ENCODE assay signal across 19 cellular contexts in the genomic region with DNA sequence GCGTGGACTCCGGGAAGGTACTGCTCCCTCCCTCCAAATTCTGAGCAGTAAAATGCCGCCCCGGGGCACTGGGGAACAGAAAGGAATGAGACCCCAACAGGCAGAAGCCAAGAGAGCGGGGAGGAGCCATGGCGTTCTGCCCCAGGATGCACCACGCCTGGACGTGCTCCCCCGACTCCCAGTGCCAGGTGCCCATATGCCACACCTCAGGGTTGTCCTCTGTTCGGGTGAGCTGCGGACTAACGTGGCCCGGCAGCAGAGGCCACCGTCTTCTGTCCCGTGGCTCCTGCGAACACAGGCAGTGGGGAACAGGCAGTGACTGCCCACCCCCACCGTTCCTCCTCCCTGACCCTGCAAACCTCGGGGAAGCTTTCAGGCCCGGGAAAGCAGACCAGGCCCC. TPM values are rescaled to one million over a fixed set of nuclear protein-coding genes. Genes with fewer than 3 reads are reported as not detected.
A peak's percentile ranks its signal among the peaks of the same experiment; 100 is the strongest.
DNase-seq lines count a peak whose midpoint lies in the region; ATAC-seq, FAIRE-seq and TF ChIP-seq lines count a peak whose summit lies in the region.
"Had no signal": no experiment of that assay in that cellular context is flagged by ENCODE, and none has a peak within 500 bp of the region (broad histone marks: within the 10 kb centered on the region; RNA-seq: fewer than 3 reads in every experiment).

No MANE protein-coding gene starts in this region.

- no peak overlapping the region for H3K9ac ChIP-seq in HepG2 (ENCODE audit: insufficient read depth, low read depth, low read length)

- H3K79me2 ChIP-seq in HepG2 (ENCODE audit: insufficient read depth, low read length): peaks cover 26% of the 10 kb centered on the region

- H3K36me3 Mint-ChIP-seq in activated CD8-positive, alpha-beta T cell treated with anti-CD3 and anti-CD28 coated beads for 36 hours (ENCODE audit: low read depth): peaks cover 53% of the 10 kb centered on the region
- peaks cover 56% of the 10 kb centered on the region for H3K36me3 Mint-ChIP-seq in activated CD8-positive, alpha-beta T cell treated with anti-CD3 and anti-CD28 coated beads, Interleukin-2, amount 10 ng/mL, durations not matched to agents 7 days and 5 days (ENCODE audit: low read depth)

- H3K4me3 Mint-ChIP-seq in activated CD8-positive, alpha-beta T cell treated with anti-CD3 and anti-CD28 coated beads for 36 hours: no peak overlapping the region
- H3K4me3 Mint-ChIP-seq in activated CD8-positive, alpha-beta T cell treated with anti-CD3 and anti-CD28 coated beads, Interleukin-2, amount 10 ng/mL, durations not matched to agents 7 days and 5 days: no peak overlapping the region
- H3K4me3 Mint-ChIP-seq: B cell, WTC11 had no signal

- TF ChIP-seq EP300 in HepG2 (IDR thresholded peaks at IDR 0.05; ENCODE audit: low read depth in 2 of 2, low read length in 2 of 2): no peak
- no peak for TF ChIP-seq EP300 in HepG2 (CRISPR knock-in tag; IDR thresholded peaks at IDR 0.05; ENCODE audit: borderline replicate concordance)

- peaks cover 14% of the 10 kb centered on the region for H3K4me1 ChIP-seq in HepG2 (ENCODE audit: insufficient read depth, low read length)

- no peak for TF ChIP-seq CTCF in activated CD8-positive, alpha-beta T cell treated with anti-CD3 and anti-CD28 coated beads for 36 hours (IDR thresholded peaks at IDR 0.05)
- no peak for TF ChIP-seq CTCF in HepG2 (CRISPR knock-in tag; IDR thresholded peaks at IDR 0.05)

- no peak for DNase-seq in activated CD8-positive, alpha-beta T cell treated with anti-CD3 and anti-CD28 coated beads for 36 hours
- no peak for DNase-seq in activated CD8-positive, alpha-beta T cell treated with anti-CD3 and anti-CD28 coated beads, Interleukin-2, amount 10 ng/mL, durations not matched to agents 7 days and 5 days
- DNase-seq in HepG2 (ENCODE audit: low spot score): no peak
- DNase-seq: anterior cingulate cortex; DMS79 treated with DMSO at 0.1 percent for 48 hours; effector CD4-positive, alpha-beta T cell; HCEC 1CT; NCI-H1105 treated with DMSO at 0.1 percent for 48 hours; NCI-H510A treated with DMSO at 0.1 percent for 48 hours; occipital lobe; RPMI8226; stimulated activated CD4-positive, alpha-beta T cell treated with anti-CD3 and anti-CD28 coated beads, Interleukin-12 subunit alpha, Interleukin-12 subunit beta, amount 100 ng/mL, for 4 hours; stimulated activated CD8-positive, alpha-beta memory T cell treated with anti-CD3 and anti-CD28 coated beads, Interleukin-4, amount 100 ng/mL, for 48 hours had no signal

- intact Hi-C loops in activated CD8-positive, alpha-beta T cell treated with anti-CD3 and anti-CD28 coated beads for 36 hours (cut with micrococcal nuclease): no loop called here
- intact Hi-C loops in HepG2 (cut with micrococcal nuclease; ENCODE audit: unreplicated experiment): no loop called here

- no peak for ATAC-seq in activated CD8-positive, alpha-beta T cell treated with anti-CD3 and anti-CD28 coated beads for 36 hours
- ATAC-seq in activated CD8-positive, alpha-beta T cell treated with anti-CD3 and anti-CD28 coated beads, Interleukin-2, amount 10 ng/mL, durations not matched to agents 7 days and 5 days: no peak
- ATAC-seq in HepG2 (no peak), HG03097 (IDR thresholded peaks at IDR 0.05; ENCODE audit: low FRiP score, unreplicated experiment) (no peak)
- ATAC-seq: esophagus mucosa, gastrocnemius medialis, SK-N-SH treated with all-trans-retinoic acid at 6 μM for 48 hours, WTC11 had no signal

- H2AFZ ChIP-seq in HepG2 (ENCODE audit: low read length): no peak overlapping the region

- peaks cover 18 to 41% of the 10 kb centered on the region in 2 experiments; a peak in 4 of 5 replicates for H3K36me3 ChIP-seq in HepG2 (replicated peaks in 1 of 2; ENCODE audit: control insufficient read depth in 1 of 2, insufficient read depth in 2 of 2, low read length in 2 of 2)

- peak overlapping the region; percentile 31 for H3K27ac Mint-ChIP-seq in activated CD8-positive, alpha-beta T cell treated with anti-CD3 and anti-CD28 coated beads for 36 hours
- no peak overlapping the region for H3K27ac Mint-ChIP-seq in activated CD8-positive, alpha-beta T cell treated with anti-CD3 and anti-CD28 coated beads, Interleukin-2, amount 10 ng/mL, durations not matched to agents 7 days and 5 days
- H3K27ac Mint-ChIP-seq: B cell, WTC11 had no signal

- H3K27ac ChIP-seq in HepG2 (ENCODE audit: extremely low read length, insufficient read depth, low read length): no peak overlapping the region
- H3K27ac ChIP-seq: gastrocnemius medialis had no signal

- no TSS peak for BruUV-seq in HepG2 (replicated peaks; lab: Mats Ljungman, UMichigan)

- FAIRE-seq in HepG2 (lab: Jason Lieb, UNC): no peak

- no peak overlapping the region for H3K4me3 ChIP-seq in HepG2 (replicated peaks in 1 of 3; ENCODE audit: insufficient read depth in 1 of 3, low read depth in 2 of 3, low read length in 3 of 3)
- H3K4me3 ChIP-seq: gastrocnemius medialis had no signal

- no peaks in the 10 kb centered on the region for H3K27me3 Mint-ChIP-seq in activated CD8-positive, alpha-beta T cell treated with anti-CD3 and anti-CD28 coated beads for 36 hours
- H3K27me3 Mint-ChIP-seq in activated CD8-positive, alpha-beta T cell treated with anti-CD3 and anti-CD28 coated beads, Interleukin-2, amount 10 ng/mL, durations not matched to agents 7 days and 5 days (ENCODE audit: low read depth): no peaks in the 10 kb centered on the region
- H3K27me3 Mint-ChIP-seq: B cell had no signal

- 0 out of 2 replicates have a peak, but pooled peaks cover 7% of the 10 kb centered on the region for H4K20me1 ChIP-seq in HepG2 (ENCODE audit: insufficient read depth, low read length)

- CTCF ChIA-PET in activated CD8-positive, alpha-beta T cell treated with anti-CD3 and anti-CD28 coated beads for 36 hours (lab: Charles Lee): interaction anchor here (1.1 to 2.6 kb wide), 5 partner anchors 12 to 145 kb away, joined by 3 to 29 read pairs (median 9); partner anchors contain the start of genes MED22 and RPL7A
- CTCF ChIA-PET in activated CD8-positive, alpha-beta T cell treated with anti-CD3 and anti-CD28 coated beads, Interleukin-2, amount 10 ng/mL, durations not matched to agents 7 days and 5 days (lab: Charles Lee): interaction anchor here (1.0 to 4.5 kb wide), 4 partner anchors 8 to 314 kb away, joined by 3 to 35 read pairs (median 8); no protein-coding TSS in a partner anchor
- CTCF ChIA-PET in HepG2 (lab: Yijun Ruan, JAX; ENCODE audit: low intra/inter-chr PET ratio, low total read pairs): no interaction called here

- no peaks in the 10 kb centered on the region for H3K9me3 Mint-ChIP-seq in activated CD8-positive, alpha-beta T cell treated with anti-CD3 and anti-CD28 coated beads for 36 hours
- no peaks in the 10 kb centered on the region for H3K9me3 Mint-ChIP-seq in activated CD8-positive, alpha-beta T cell treated with anti-CD3 and anti-CD28 coated beads, Interleukin-2, amount 10 ng/mL, durations not matched to agents 7 days and 5 days (ENCODE audit: insufficient read depth)

- TF ChIP-seq RAD21 in HepG2 (CRISPR knock-in tag; IDR thresholded peaks at IDR 0.05): no peak

- no peak overlapping the region for H3K4me2 ChIP-seq in HepG2 (ENCODE audit: low read depth, low read length)

- peaks cover 31% of the 10 kb centered on the region for H3K4me1 Mint-ChIP-seq in activated CD8-positive, alpha-beta T cell treated with anti-CD3 and anti-CD28 coated beads for 36 hours (ENCODE audit: low read depth)
- H3K4me1 Mint-ChIP-seq in activated CD8-positive, alpha-beta T cell treated with anti-CD3 and anti-CD28 coated beads, Interleukin-2, amount 10 ng/mL, durations not matched to agents 7 days and 5 days (ENCODE audit: low read depth): peaks cover 28% of the 10 kb centered on the region

- in situ Hi-C loops in HepG2 (cut with HindIII; ENCODE audit: extremely low pct_ligation_motif_present, low pct_unique_long_range_greater_than_20kb): loop anchor here (5.0 kb wide), 1 partner anchor 144 kb away; no protein-coding TSS in a partner anchor

- no peaks in the 10 kb centered on the region for H3K9me3 ChIP-seq in HepG2 (ENCODE audit: low read length)
- H3K9me3 ChIP-seq: gastrocnemius medialis had no signal

- POLR2A ChIA-PET in activated CD8-positive, alpha-beta T cell treated with anti-CD3 and anti-CD28 coated beads for 36 hours (lab: Charles Lee): interaction anchor here (1.6 kb wide), 1 partner anchor 22 kb away, joined by 4 read pairs; no protein-coding TSS in a partner anchor
- POLR2A ChIA-PET in activated CD8-positive, alpha-beta T cell treated with anti-CD3 and anti-CD28 coated beads, Interleukin-2, amount 10 ng/mL, durations not matched to agents 7 days and 5 days (lab: Charles Lee): interaction anchor here (1.2 kb wide), 1 partner anchor 148 kb away, joined by 5 read pairs; the partner anchor contains the start of gene SLC2A6
- POLR2A ChIA-PET in HepG2 (lab: Yijun Ruan, JAX): interaction anchor here (1.0 kb wide), 1 partner anchor 11 kb away, joined by 3 read pairs; no protein-coding TSS in a partner anchor

- H3K27me3 ChIP-seq in HepG2 (ENCODE audit: control insufficient read depth in 1 of 2, insufficient read depth in 2 of 2, low read length in 2 of 2): no peaks in the 10 kb centered on the region; a peak in 1 of 5 replicates
- H3K27me3 ChIP-seq: gastrocnemius medialis had no signal

- no peak for TF ChIP-seq POLR2A in HepG2 (IDR thresholded peaks at IDR 0.05; ENCODE audit: insufficient read depth in 1 of 2, low read depth in 2 of 2, low read length in 2 of 2)

- WGBS in HepG2 (ENCODE audit: low lambda C conversion rate): 94% methylated on average over 19 of the region's 19 CpGs

RNA-seq across cellular contexts. Expression of gene SURF6, which starts 4.8 kb away (rescaled TPM):
- total RNA-seq in activated CD8-positive, alpha-beta T cell treated with anti-CD3 and anti-CD28 coated beads for 36 hours: 10 to 100 TPM; 24.9 to 28.3 TPM
- total RNA-seq in activated CD8-positive, alpha-beta T cell treated with anti-CD3 and anti-CD28 coated beads, Interleukin-2, amount 10 ng/mL, durations not matched to agents 7 days and 5 days: 10 to 100 TPM; 20.1 to 21.4 TPM
- 13.3 and 14.7 TPM in 2 replicates for total RNA-seq in HepG2 (2016; rRNA removed; fragmentation: Illumina TruSeq; extraction: Trizol)
- 2.7 and 3.0 TPM in 2 replicates for total RNA-seq in HepG2 (2016; cell fraction: cytosol; rRNA removed; fragmentation: Illumina TruSeq; extraction: Trizol; ENCODE audit: low read depth)
- 12.2 and 14.6 TPM in 2 replicates for total RNA-seq in HepG2 (2016; cell fraction: insoluble cytoplasmic fraction; rRNA removed; fragmentation: Illumina TruSeq; extraction: Trizol)
- total RNA-seq in HepG2 (2016; cell fraction: membrane; rRNA removed; fragmentation: Illumina TruSeq; extraction: Trizol): 4.6 and 5.3 TPM in 2 replicates
- total RNA-seq in HepG2 (2016; cell fraction: nucleus; rRNA removed; fragmentation: Illumina TruSeq; extraction: Trizol): 10.4 and 11.5 TPM in 2 replicates
- 5.9 and 7.5 TPM in 2 replicates for polyA plus RNA-seq in HepG2 (2011; rRNA removed)
- 6.4 and 7.4 TPM in 2 replicates for polyA plus RNA-seq in HepG2 (2011; cell fraction: cytosol; rRNA removed)
- polyA plus RNA-seq in HepG2 (2011; cell fraction: nucleus; rRNA removed): 16.7 and 18.0 TPM in 2 replicates
- 7.1 and 7.5 TPM in 2 replicates for polyA plus RNA-seq in HepG2 (2012)
- polyA plus RNA-seq in HepG2 (2016; cell fraction: cytosol; fragmentation: Illumina TruSeq; extraction: Trizol; ENCODE audit: low read depth): 2.3 TPM in 2 replicates
- polyA plus RNA-seq in HepG2 (2016; cell fraction: insoluble cytoplasmic fraction; fragmentation: Illumina TruSeq; extraction: Trizol; ENCODE audit: low read depth): 19.6 and 19.8 TPM in 2 replicates
- 3.3 and 4.3 TPM in 2 replicates for polyA plus RNA-seq in HepG2 (2016; cell fraction: membrane; fragmentation: Illumina TruSeq; extraction: Trizol; ENCODE audit: low read depth)
- 32.3 and 32.8 TPM in 2 replicates for polyA plus RNA-seq in HepG2 (2016; cell fraction: nucleus; fragmentation: Illumina TruSeq; extraction: Trizol; ENCODE audit: insufficient read depth, low read depth)
- polyA minus RNA-seq in HepG2 (2011; rRNA and poly(A)+ RNA removed; ENCODE audit: low replicate concordance): 5.6 and 10.5 TPM in 2 replicates
- 3.0 and 4.7 TPM in 2 replicates for polyA minus RNA-seq in HepG2 (2011; cell fraction: cytosol; rRNA and poly(A)+ RNA removed)
- polyA minus RNA-seq in HepG2 (2011; cell fraction: nucleus; rRNA and poly(A)+ RNA removed): 6.1 and 7.7 TPM in 2 replicates

RNA-seq across cellular contexts. Expression of gene MED22, which starts 16.7 kb away (rescaled TPM):
- 10 to 100 TPM; 23.4 to 29.0 TPM for total RNA-seq in activated CD8-positive, alpha-beta T cell treated with anti-CD3 and anti-CD28 coated beads for 36 hours
- 10 to 100 TPM; 29.1 to 29.6 TPM for total RNA-seq in activated CD8-positive, alpha-beta T cell treated with anti-CD3 and anti-CD28 coated beads, Interleukin-2, amount 10 ng/mL, durations not matched to agents 7 days and 5 days
- 19.6 and 22.1 TPM in 2 replicates for total RNA-seq in HepG2 (2016; rRNA removed; fragmentation: Illumina TruSeq; extraction: Trizol)
- 2.6 and 3.1 TPM in 2 replicates for total RNA-seq in HepG2 (2016; cell fraction: cytosol; rRNA removed; fragmentation: Illumina TruSeq; extraction: Trizol; ENCODE audit: low read depth)
- total RNA-seq in HepG2 (2016; cell fraction: insoluble cytoplasmic fraction; rRNA removed; fragmentation: Illumina TruSeq; extraction: Trizol): 18.8 and 21.3 TPM in 2 replicates
- 9.6 and 12.2 TPM in 2 replicates for total RNA-seq in HepG2 (2016; cell fraction: membrane; rRNA removed; fragmentation: Illumina TruSeq; extraction: Trizol)
- total RNA-seq in HepG2 (2016; cell fraction: nucleus; rRNA removed; fragmentation: Illumina TruSeq; extraction: Trizol): 18.2 and 20.6 TPM in 2 replicates
- 15.8 and 22.2 TPM in 2 replicates for polyA plus RNA-seq in HepG2 (2011; rRNA removed)
- polyA plus RNA-seq in HepG2 (2011; cell fraction: cytosol; rRNA removed): 11.6 and 12.5 TPM in 2 replicates
- polyA plus RNA-seq in HepG2 (2011; cell fraction: nucleus; rRNA removed): 42.0 and 43.5 TPM in 2 replicates
- 8.8 and 10.1 TPM in 2 replicates for polyA plus RNA-seq in HepG2 (2012)
- polyA plus RNA-seq in HepG2 (2016; cell fraction: cytosol; fragmentation: Illumina TruSeq; extraction: Trizol; ENCODE audit: low read depth): 2.6 TPM in 2 replicates
- polyA plus RNA-seq in HepG2 (2016; cell fraction: insoluble cytoplasmic fraction; fragmentation: Illumina TruSeq; extraction: Trizol; ENCODE audit: low read depth): 15.7 and 15.9 TPM in 2 replicates
- 7.1 and 7.7 TPM in 2 replicates for polyA plus RNA-seq in HepG2 (2016; cell fraction: membrane; fragmentation: Illumina TruSeq; extraction: Trizol; ENCODE audit: low read depth)
- 36.0 and 38.5 TPM in 2 replicates for polyA plus RNA-seq in HepG2 (2016; cell fraction: nucleus; fragmentation: Illumina TruSeq; extraction: Trizol; ENCODE audit: insufficient read depth, low read depth)
- polyA minus RNA-seq in HepG2 (2011; rRNA and poly(A)+ RNA removed; ENCODE audit: low replicate concordance): 27.8 and 64.6 TPM in 2 replicates
- polyA minus RNA-seq in HepG2 (2011; cell fraction: cytosol; rRNA and poly(A)+ RNA removed): 8.0 and 8.5 TPM in 2 replicates
- 12.1 and 16.8 TPM in 2 replicates for polyA minus RNA-seq in HepG2 (2011; cell fraction: nucleus; rRNA and poly(A)+ RNA removed)

RNA-seq across cellular contexts. Expression of gene RPL7A, which starts 16.8 kb away (rescaled TPM):
- total RNA-seq in activated CD8-positive, alpha-beta T cell treated with anti-CD3 and anti-CD28 coated beads for 36 hours: 1,000 to 10,000 TPM; 3,479 to 3,507 TPM
- 1,000 to 10,000 TPM; 1,894 to 1,933 TPM for total RNA-seq in activated CD8-positive, alpha-beta T cell treated with anti-CD3 and anti-CD28 coated beads, Interleukin-2, amount 10 ng/mL, durations not matched to agents 7 days and 5 days
- 2,938 and 3,359 TPM in 2 replicates for total RNA-seq in HepG2 (2016; rRNA removed; fragmentation: Illumina TruSeq; extraction: Trizol)
- 3,183 and 3,719 TPM in 2 replicates for total RNA-seq in HepG2 (2016; cell fraction: cytosol; rRNA removed; fragmentation: Illumina TruSeq; extraction: Trizol; ENCODE audit: low read depth)
- total RNA-seq in HepG2 (2016; cell fraction: insoluble cytoplasmic fraction; rRNA removed; fragmentation: Illumina TruSeq; extraction: Trizol): 2,895 and 3,215 TPM in 2 replicates
- 5,789 and 6,219 TPM in 2 replicates for total RNA-seq in HepG2 (2016; cell fraction: membrane; rRNA removed; fragmentation: Illumina TruSeq; extraction: Trizol)
- 1,151 and 1,198 TPM in 2 replicates for total RNA-seq in HepG2 (2016; cell fraction: nucleus; rRNA removed; fragmentation: Illumina TruSeq; extraction: Trizol)
- polyA plus RNA-seq in HepG2 (2011; rRNA removed): 2,401 and 2,404 TPM in 2 replicates
- polyA plus RNA-seq in HepG2 (2011; cell fraction: cytosol; rRNA removed): 3,191 and 3,845 TPM in 2 replicates
- polyA plus RNA-seq in HepG2 (2011; cell fraction: nucleus; rRNA removed): 1,035 and 1,145 TPM in 2 replicates
- polyA plus RNA-seq in HepG2 (2012): 2,335 and 2,606 TPM in 2 replicates
- 3,837 and 4,399 TPM in 2 replicates for polyA plus RNA-seq in HepG2 (2016; cell fraction: cytosol; fragmentation: Illumina TruSeq; extraction: Trizol; ENCODE audit: low read depth)
- polyA plus RNA-seq in HepG2 (2016; cell fraction: insoluble cytoplasmic fraction; fragmentation: Illumina TruSeq; extraction: Trizol; ENCODE audit: low read depth): 3,343 and 3,509 TPM in 2 replicates
- 6,158 and 6,472 TPM in 2 replicates for polyA plus RNA-seq in HepG2 (2016; cell fraction: membrane; fragmentation: Illumina TruSeq; extraction: Trizol; ENCODE audit: low read depth)
- 1,904 and 1,909 TPM in 2 replicates for polyA plus RNA-seq in HepG2 (2016; cell fraction: nucleus; fragmentation: Illumina TruSeq; extraction: Trizol; ENCODE audit: insufficient read depth, low read depth)
- 1,962 and 4,695 TPM in 2 replicates for polyA minus RNA-seq in HepG2 (2011; rRNA and poly(A)+ RNA removed; ENCODE audit: low replicate concordance)
- polyA minus RNA-seq in HepG2 (2011; cell fraction: cytosol; rRNA and poly(A)+ RNA removed): 853 and 917 TPM in 2 replicates
- 477 and 550 TPM in 2 replicates for polyA minus RNA-seq in HepG2 (2011; cell fraction: nucleus; rRNA and poly(A)+ RNA removed)

RNA-seq across cellular contexts. Expression of gene SURF1, which starts 25.1 kb away (rescaled TPM):
- total RNA-seq in activated CD8-positive, alpha-beta T cell treated with anti-CD3 and anti-CD28 coated beads for 36 hours: 10 to 100 TPM; 22.1 to 25.3 TPM
- 10 to 100 TPM; 37.4 to 39.1 TPM for total RNA-seq in activated CD8-positive, alpha-beta T cell treated with anti-CD3 and anti-CD28 coated beads, Interleukin-2, amount 10 ng/mL, durations not matched to agents 7 days and 5 days
- 10.6 and 17.8 TPM in 2 replicates for total RNA-seq in HepG2 (2016; rRNA removed; fragmentation: Illumina TruSeq; extraction: Trizol)
- 21.0 and 25.4 TPM in 2 replicates for total RNA-seq in HepG2 (2016; cell fraction: cytosol; rRNA removed; fragmentation: Illumina TruSeq; extraction: Trizol; ENCODE audit: low read depth)
- 9.6 and 18.9 TPM in 2 replicates for total RNA-seq in HepG2 (2016; cell fraction: insoluble cytoplasmic fraction; rRNA removed; fragmentation: Illumina TruSeq; extraction: Trizol)
- total RNA-seq in HepG2 (2016; cell fraction: membrane; rRNA removed; fragmentation: Illumina TruSeq; extraction: Trizol): 22.4 and 26.0 TPM in 2 replicates
- total RNA-seq in HepG2 (2016; cell fraction: nucleus; rRNA removed; fragmentation: Illumina TruSeq; extraction: Trizol): 13.9 and 14.0 TPM in 2 replicates
- polyA plus RNA-seq in HepG2 (2011; rRNA removed): 39.2 and 40.7 TPM in 2 replicates
- polyA plus RNA-seq in HepG2 (2011; cell fraction: cytosol; rRNA removed): 29.3 and 32.3 TPM in 2 replicates
- 29.7 and 32.0 TPM in 2 replicates for polyA plus RNA-seq in HepG2 (2011; cell fraction: nucleus; rRNA removed)
- polyA plus RNA-seq in HepG2 (2012): 22.8 and 26.6 TPM in 2 replicates
- 52.7 and 53.1 TPM in 2 replicates for polyA plus RNA-seq in HepG2 (2016; cell fraction: cytosol; fragmentation: Illumina TruSeq; extraction: Trizol; ENCODE audit: low read depth)
- 19.0 and 20.1 TPM in 2 replicates for polyA plus RNA-seq in HepG2 (2016; cell fraction: insoluble cytoplasmic fraction; fragmentation: Illumina TruSeq; extraction: Trizol; ENCODE audit: low read depth)
- 38.1 and 44.5 TPM in 2 replicates for polyA plus RNA-seq in HepG2 (2016; cell fraction: membrane; fragmentation: Illumina TruSeq; extraction: Trizol; ENCODE audit: low read depth)
- polyA plus RNA-seq in HepG2 (2016; cell fraction: nucleus; fragmentation: Illumina TruSeq; extraction: Trizol; ENCODE audit: insufficient read depth, low read depth): 46.1 and 51.6 TPM in 2 replicates
- polyA minus RNA-seq in HepG2 (2011; rRNA and poly(A)+ RNA removed; ENCODE audit: low replicate concordance): 14.4 and 46.3 TPM in 2 replicates
- polyA minus RNA-seq in HepG2 (2011; cell fraction: cytosol; rRNA and poly(A)+ RNA removed): 8.0 and 10.5 TPM in 2 replicates
- 7.1 and 7.5 TPM in 2 replicates for polyA minus RNA-seq in HepG2 (2011; cell fraction: nucleus; rRNA and poly(A)+ RNA removed)

RNA-seq across cellular contexts. Expression of gene SURF2, which starts 25.1 kb away (rescaled TPM):
- total RNA-seq in activated CD8-positive, alpha-beta T cell treated with anti-CD3 and anti-CD28 coated beads for 36 hours: 10 to 100 TPM; 14.6 to 21.5 TPM
- total RNA-seq in activated CD8-positive, alpha-beta T cell treated with anti-CD3 and anti-CD28 coated beads, Interleukin-2, amount 10 ng/mL, durations not matched to agents 7 days and 5 days: 10 to 100 TPM; 18.4 to 20.7 TPM
- total RNA-seq in HepG2 (2016; rRNA removed; fragmentation: Illumina TruSeq; extraction: Trizol): 10.3 and 13.6 TPM in 2 replicates
- 10.3 and 15.8 TPM in 2 replicates for total RNA-seq in HepG2 (2016; cell fraction: cytosol; rRNA removed; fragmentation: Illumina TruSeq; extraction: Trizol; ENCODE audit: low read depth)
- 12.0 and 12.6 TPM in 2 replicates for total RNA-seq in HepG2 (2016; cell fraction: insoluble cytoplasmic fraction; rRNA removed; fragmentation: Illumina TruSeq; extraction: Trizol)
- 10.0 and 13.9 TPM in 2 replicates for total RNA-seq in HepG2 (2016; cell fraction: membrane; rRNA removed; fragmentation: Illumina TruSeq; extraction: Trizol)
- 4.1 and 4.4 TPM in 2 replicates for total RNA-seq in HepG2 (2016; cell fraction: nucleus; rRNA removed; fragmentation: Illumina TruSeq; extraction: Trizol)
- 6.1 and 6.3 TPM in 2 replicates for polyA plus RNA-seq in HepG2 (2011; rRNA removed)
- 6.8 and 9.7 TPM in 2 replicates for polyA plus RNA-seq in HepG2 (2011; cell fraction: cytosol; rRNA removed)
- 6.6 and 8.7 TPM in 2 replicates for polyA plus RNA-seq in HepG2 (2011; cell fraction: nucleus; rRNA removed)
- polyA plus RNA-seq in HepG2 (2012): 6.8 and 8.6 TPM in 2 replicates
- polyA plus RNA-seq in HepG2 (2016; cell fraction: cytosol; fragmentation: Illumina TruSeq; extraction: Trizol; ENCODE audit: low read depth): 14.4 and 20.2 TPM in 2 replicates
- 19.8 and 21.6 TPM in 2 replicates for polyA plus RNA-seq in HepG2 (2016; cell fraction: insoluble cytoplasmic fraction; fragmentation: Illumina TruSeq; extraction: Trizol; ENCODE audit: low read depth)
- 12.6 and 15.8 TPM in 2 replicates for polyA plus RNA-seq in HepG2 (2016; cell fraction: membrane; fragmentation: Illumina TruSeq; extraction: Trizol; ENCODE audit: low read depth)
- 11.3 and 11.9 TPM in 2 replicates for polyA plus RNA-seq in HepG2 (2016; cell fraction: nucleus; fragmentation: Illumina TruSeq; extraction: Trizol; ENCODE audit: insufficient read depth, low read depth)
- polyA minus RNA-seq in HepG2 (2011; rRNA and poly(A)+ RNA removed; ENCODE audit: low replicate concordance): 3.5 and 24.4 TPM in 2 replicates
- polyA minus RNA-seq in HepG2 (2011; cell fraction: cytosol; rRNA and poly(A)+ RNA removed): 2.3 and 5.0 TPM in 2 replicates
- polyA minus RNA-seq in HepG2 (2011; cell fraction: nucleus; rRNA and poly(A)+ RNA removed): 1.6 and 2.3 TPM in 2 replicates
